ENCODE assay signal across 1 cellular context in genomic region chr19:50315773-50316448, GRCh38.
TF ChIP-seq lines count a peak whose summit lies in the region.

No MANE protein-coding gene starts in this region.

TF ChIP-seq in K562, 482 proteins besides CTCF, POLR2A, EP300 and RAD21 (continued from another document and continues in another):
- TF ChIP-seq MNT (conservative IDR thresholded peaks at IDR 0.05) (0 out of 4 replicates have a peak, but pooled peaks of 1 of the 2 experiments have one; percentile 15), GATAD2A (IDR thresholded peaks at IDR 0.05) (0 out of 2 replicates have a peak, but pooled peaks have one; percentile 55), MCM2 (IDR thresholded peaks at IDR 0.05; ENCODE audit: low read depth) (peak; percentile 99), VEZF1 (CRISPR knock-in tag; IDR thresholded peaks at IDR 0.05) (peak; percentile 96), UBTF (IDR thresholded peaks at IDR 0.05; ENCODE audit: borderline replicate concordance in 1 of 2, low read depth in 2 of 2, low read length in 2 of 2) (0 out of 4 replicates have a peak, but pooled peaks of 1 of the 2 experiments have one; percentile 39), MTA1 (IDR thresholded peaks at IDR 0.05; ENCODE audit: borderline replicate concordance) (peak; percentile 48; the same call in 1 of the 2 replicates), ZNF766 (CRISPR knock-in tag; conservative IDR thresholded peaks at IDR 0.05) (no peak), ARHGAP35 (IDR thresholded peaks at IDR 0.05; ENCODE audit: partially characterized antibody) (peak; percentile 35), EHMT2 (IDR thresholded peaks at IDR 0.05) (peak; percentile 58; the same call in 1 of the 2 replicates), PHF8 (IDR thresholded peaks at IDR 0.05; ENCODE audit: borderline replicate concordance, low read length) (peak; percentile 24; the same call in 1 of the 2 replicates), ZNF740 (CRISPR knock-in tag; IDR thresholded peaks at IDR 0.05) (peak; percentile 47; the same call in 1 of the 2 replicates), ZNF740 (tag; IDR thresholded peaks at IDR 0.05) (no peak; a peak in 1 of 4 replicates), C11orf30 (IDR thresholded peaks at IDR 0.05; ENCODE audit: low read depth) (no peak), PRMT5 (CRISPR knock-in tag; IDR thresholded peaks at IDR 0.05) (no peak), AFF1 (IDR thresholded peaks at IDR 0.05; ENCODE audit: low read depth in 1 of 2, partially characterized antibody in 2 of 2) (peak in 1 of 2 experiments; percentile 79), ZNF318 (IDR thresholded peaks at IDR 0.05; ENCODE audit: borderline replicate concordance in 1 of 2, low read depth in 1 of 2) (no peak), RNF219 (CRISPR knock-in tag; IDR thresholded peaks at IDR 0.05) (no peak), ZBTB7A (IDR thresholded peaks at IDR 0.05; ENCODE audit: borderline replicate concordance, control insufficient read depth, low read depth, low read length) (peak; percentile 79), LARP7 (IDR thresholded peaks at IDR 0.05) (0 out of 2 replicates have a peak, but pooled peaks have one; percentile 22), THAP7 (CRISPR knock-in tag; IDR thresholded peaks at IDR 0.05) (no peak), NCOA4 (IDR thresholded peaks at IDR 0.05; ENCODE audit: partially characterized antibody) (peak; percentile 70), BMI1 (IDR thresholded peaks at IDR 0.05; ENCODE audit: low read length) (no peak), PHF20 (IDR thresholded peaks at IDR 0.05; ENCODE audit: partially characterized antibody) (peak; percentile 66), ELF4 (CRISPR knock-in tag; IDR thresholded peaks at IDR 0.05) (0 out of 2 replicates have a peak, but pooled peaks have one; percentile 45), ATF7 (IDR thresholded peaks at IDR 0.05) (no peak), SMARCA4 (IDR thresholded peaks at IDR 0.05) (peak; percentile 42; the same call in 1 of the 2 replicates), KDM1A (IDR thresholded peaks at IDR 0.05) (peak in 1 of 2 experiments; percentile 90; a peak in 2 of 4 replicates), USF2 (CRISPR knock-in tag; IDR thresholded peaks at IDR 0.05) (peak; percentile 8; the same call in 1 of the 2 replicates), TEAD4 (IDR thresholded peaks at IDR 0.05; ENCODE audit: low read length) (0 out of 2 replicates have a peak, but pooled peaks have one; percentile 5), TEAD4 (CRISPR knock-in tag; IDR thresholded peaks at IDR 0.05; ENCODE audit: borderline replicate concordance) (no peak), HLTF (IDR thresholded peaks at IDR 0.05) (peak; percentile 83; the same call in 1 of the 2 replicates), NFXL1 (CRISPR knock-in tag; IDR thresholded peaks at IDR 0.05) (no peak), TOE1 (IDR thresholded peaks at IDR 0.05; ENCODE audit: borderline replicate concordance) (peak; percentile 57; the same call in 1 of the 2 replicates), TOE1 (CRISPR knock-in tag; IDR thresholded peaks at IDR 0.05; ENCODE audit: borderline replicate concordance, low read depth) (no peak)
